8 cellular contexts compared by ENCODE assay signal in genomic region chr6:73586416-73586974, GRCh38.
DNase-seq lines count a peak whose midpoint lies in the region; ATAC-seq and TF ChIP-seq lines count a peak whose summit lies in the region.

No MANE protein-coding gene starts in this region.

- CTCF ChIA-PET in CD8-positive, alpha-beta T cell (lab: Charles Lee): interaction anchor here (0.7 to 2.3 kb wide), 4 partner anchors 22 to 66 kb away, joined by 3 to 9 read pairs (median 4); no protein-coding TSS in a partner anchor

- peak overlapping the region; percentile 62 for H3K27ac ChIP-seq in CD8-positive, alpha-beta T cell (ENCODE audit: low read depth, low read length)

- peak overlapping the region; percentile 80 for H3K4me3 Mint-ChIP-seq in CD8-positive, alpha-beta T cell
- H3K4me3 Mint-ChIP-seq in T-helper 17 cell: peak overlapping the region; percentile 89

- peak overlapping the region; percentile 29 for H3K4me3 ChIP-seq in CD8-positive, alpha-beta T cell (ENCODE audit: low read depth, low read length)
- H3K4me3 ChIP-seq in HFF-Myc (replicated peaks; ENCODE audit: low read depth, low read length): peak overlapping the region; percentile 34
- H3K4me3 ChIP-seq in fibroblast of villous mesenchyme (ENCODE audit: low read depth, low read length): peak overlapping the region; percentile 31

- H3K4me1 Mint-ChIP-seq in CD8-positive, alpha-beta T cell (ENCODE audit: low read depth): peaks cover 28% of the 10 kb centered on the region
- peaks cover 15% of the 10 kb centered on the region for H3K4me1 Mint-ChIP-seq in T-helper 17 cell

- H3K36me3 Mint-ChIP-seq in CD8-positive, alpha-beta T cell: no peaks in the 10 kb centered on the region
- no peaks in the 10 kb centered on the region for H3K36me3 Mint-ChIP-seq in T-helper 17 cell (ENCODE audit: low read depth)

- no peaks in the 10 kb centered on the region for H3K9me3 Mint-ChIP-seq in CD8-positive, alpha-beta T cell

- TF ChIP-seq CTCF in CD8-positive, alpha-beta T cell (IDR thresholded peaks at IDR 0.05): no peak
- no peak for TF ChIP-seq CTCF in HFF-Myc (IDR thresholded peaks at IDR 0.05; ENCODE audit: low read depth, low read length, missing control alignments)
- TF ChIP-seq CTCF in fibroblast of villous mesenchyme (IDR thresholded peaks at IDR 0.05; ENCODE audit: insufficient read depth, low read depth, low read length): no peak

- POLR2A ChIA-PET in CD8-positive, alpha-beta T cell (lab: Charles Lee): interaction anchor here (1.0 to 5.8 kb wide), 3 partner anchors 65 to 81 kb away, joined by 4 to 89 read pairs (median 6); partner anchors contain the start of gene EEF1A1

- no peak for DNase-seq in CD8-positive, alpha-beta T cell
- DNase-seq in HFF-Myc (ENCODE audit: extremely low read depth, low read depth) (no peak), T-helper 17 cell (no peak), fibroblast of villous mesenchyme (ENCODE audit: low read depth) (peak; percentile 60), putamen (ENCODE audit: low spot score) (peak; percentile 25), NCI-H1092 (lab: John Stamatoyannopoulos, UW) (no peak), T1000 (lab: John Stamatoyannopoulos, UW) (no peak)

- intact Hi-C loops in CD8-positive, alpha-beta T cell (cut with DNase I, micrococcal nuclease): loop anchor here in 1 of 2 experiments (2.0 to 10.0 kb wide), 3 partner anchors 68 to 322 kb away; partner anchors contain the start of genes KHDC1 and MTO1

- no peak for ATAC-seq in CD8-positive, alpha-beta T cell
- ATAC-seq in T-helper 17 cell (no peak), GM21576 (IDR thresholded peaks at IDR 0.05; ENCODE audit: unreplicated experiment) (no peak)

- H3K27me3 Mint-ChIP-seq in CD8-positive, alpha-beta T cell (ENCODE audit: low read depth): no peaks in the 10 kb centered on the region
- no peaks in the 10 kb centered on the region for H3K27me3 Mint-ChIP-seq in T-helper 17 cell

- peak overlapping the region; percentile 99 for H3K27ac Mint-ChIP-seq in CD8-positive, alpha-beta T cell
- H3K27ac Mint-ChIP-seq in T-helper 17 cell: peak overlapping the region; percentile 98

- no peaks in the 10 kb centered on the region for H3K36me3 ChIP-seq in CD8-positive, alpha-beta T cell (ENCODE audit: insufficient read depth, low read length)

- peaks cover 13% of the 10 kb centered on the region for H3K4me1 ChIP-seq in CD8-positive, alpha-beta T cell (ENCODE audit: insufficient read depth, low read length)

- H3K27me3 ChIP-seq in CD8-positive, alpha-beta T cell (ENCODE audit: insufficient read depth, low read length): no peaks in the 10 kb centered on the region

- no peaks in the 10 kb centered on the region for H3K9me3 ChIP-seq in CD8-positive, alpha-beta T cell (ENCODE audit: low read length)
- H3K9me3 ChIP-seq in T-helper 17 cell (ENCODE audit: control insufficient read depth, low read length, poor library complexity, severe bottlenecking): no peaks in the 10 kb centered on the region

Comparison
In these comparisons a context has a peak if more than half of its experiments do, and no peak if none do; other contexts are left out.
1. DNase-seq: peak in fibroblast of villous mesenchyme (single experiment) and putamen (single experiment); none in CD8-positive, alpha-beta T cell (0 of 7), HFF-Myc (single experiment), T-helper 17 cell (0 of 3), NCI-H1092 (single experiment) and T1000 (single experiment).
2. Peak in every context shown above with its lines, with median percentiles within 50 percentile points of each other: H3K4me3 ChIP-seq.